15 cellular contexts compared by ENCODE assay signal in the genomic region with DNA sequence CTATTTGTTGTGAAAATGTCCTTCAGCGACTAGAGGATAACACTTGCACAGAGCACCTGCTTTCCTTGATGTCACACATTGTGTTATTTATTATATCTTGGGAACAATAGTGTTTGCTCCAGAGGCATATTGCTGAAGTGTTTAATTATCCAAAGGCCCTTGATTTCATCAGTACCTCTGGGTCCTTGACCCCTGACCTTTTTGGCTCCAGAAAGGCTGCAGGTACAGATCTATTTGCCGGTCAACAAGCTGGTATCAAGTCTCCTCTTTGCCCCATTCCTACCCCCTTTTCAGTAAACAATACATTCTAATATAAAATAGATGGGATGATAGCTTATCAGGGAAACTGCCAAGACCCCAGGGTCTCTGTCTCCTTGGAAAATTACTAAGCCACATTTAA.
A peak's percentile ranks its signal among the peaks of the same experiment; 100 is the strongest.
DNase-seq lines count a peak whose midpoint lies in the region.
"Had no signal": no experiment of that assay in that cellular context is flagged by ENCODE, and none has a peak within 500 bp of the region (broad histone marks: within the 10 kb centered on the region; RNA-seq: fewer than 3 reads in every experiment).

No MANE protein-coding gene starts in this region.

- DNase-seq in DMS153 (lab: John Stamatoyannopoulos, UW) (peak; percentile 66), NCI-H1417 (lab: John Stamatoyannopoulos, UW) (peak; percentile 55 to 93 (median 80)), NCI-H2227 (lab: John Stamatoyannopoulos, UW; ENCODE audit: unreplicated experiment) (peak; percentile 40), SHP77 treated with DMSO at 0.1 percent for 48 hours (lab: John Stamatoyannopoulos, UW) (peak; percentile 56), NCI-H2171 treated with DMSO at 0.1 percent for 48 hours (lab: John Stamatoyannopoulos, UW) (no peak), HuH-7 (ENCODE audit: low spot score) (no peak)
- DNase-seq in stimulated activated CD4-positive, alpha-beta T cell treated with anti-CD3 and anti-CD28 coated beads, Interleukin-4, amount 100 ng/mL, for 1 hour, result no peak
- DNase-seq in activated effector memory CD4-positive, alpha-beta T cell treated with anti-CD3 and anti-CD28 coated beads, Interleukin-2, amount 50 U/mL, for 16 hours, result no peak
- DNase-seq: COR-L47, DND-41, GF-D8, Karpas-422, MM.1S, NCI-H526 treated with DMSO at 0.1 percent for 48 hours, T-helper 2 cell had no signal

Comparison
In these comparisons a context has a peak if more than half of its experiments do, and no peak if none do; other contexts are left out.
1. DNase-seq: peak in DMS153 (single experiment), NCI-H1417 (3 of 3), NCI-H2227 (single experiment) and SHP77 treated with DMSO at 0.1 percent for 48 hours (single experiment); none in stimulated activated CD4-positive, alpha-beta T cell treated with anti-CD3 and anti-CD28 coated beads, Interleukin-4, amount 100 ng/mL, for 1 hour (single experiment), activated effector memory CD4-positive, alpha-beta T cell treated with anti-CD3 and anti-CD28 coated beads, Interleukin-2, amount 50 U/mL, for 16 hours (single experiment), NCI-H2171 treated with DMSO at 0.1 percent for 48 hours (single experiment) and HuH-7 (single experiment).